Comparison of ENCODE assay signal across 9 cellular contexts in genomic region chrX:105850100-105850499, GRCh38. TPM values are rescaled to one million over a fixed set of nuclear protein-coding genes. Genes with fewer than 3 reads are reported as not detected.
"Had no signal": no experiment of that assay in that cellular context is flagged by ENCODE, and none has a peak within 500 bp of the region (broad histone marks: within the 10 kb centered on the region; RNA-seq: fewer than 3 reads in every experiment).

No MANE protein-coding gene starts in this region.

RNA-seq across cellular contexts. Expression of gene NRK, which starts 27.8 kb away (rescaled TPM):
- total RNA-seq: activated naive CD4-positive, alpha-beta T cell treated with anti-CD3 and anti-CD28 coated beads for 36 hours; activated naive CD4-positive, alpha-beta T cell treated with anti-CD3 and anti-CD28 coated beads, Interleukin-2, amount 50 U/mL, for 72 hours; activated naive CD8-positive, alpha-beta T cell treated with anti-CD3 and anti-CD28 coated beads for 36 hours; activated naive CD8-positive, alpha-beta T cell treated with anti-CD3 and anti-CD28 coated beads, Interleukin-2, amount 10 ng/mL, durations not matched to agents 7 days and 5 days; activated T-cell treated with anti-CD3 and anti-CD28 coated beads, Interleukin-2, amount 50 U/mL, for 72 hours; activated T-helper 1 cell treated with anti-CD3 and anti-CD28 coated beads, Interleukin-12 subunit alpha, Interleukin-12 subunit beta, Interleukin-2, Interleukin-4 antibody, amounts not matched to agents 30 ng/mL and 10 ng/mL and 1 ng/mL, durations not matched to agents 14 hours and 24 hours and 36 hours; activated T-helper 17 cell treated with anti-CD3 and anti-CD28 coated beads, Interleukin-2, amount 50 U/mL, for 72 hours; activated T-helper 2 cell treated with anti-CD3 and anti-CD28 coated beads, Interferon-gamma antibody, Interleukin-2, Interleukin-4, amounts not matched to agents 10 μg/mL and 5 μg/mL and 100 μg/mL, durations not matched to agents 14 hours and 24 hours and 36 hours; bronchial epithelial cell had no signal
